In the genomic region with DNA sequence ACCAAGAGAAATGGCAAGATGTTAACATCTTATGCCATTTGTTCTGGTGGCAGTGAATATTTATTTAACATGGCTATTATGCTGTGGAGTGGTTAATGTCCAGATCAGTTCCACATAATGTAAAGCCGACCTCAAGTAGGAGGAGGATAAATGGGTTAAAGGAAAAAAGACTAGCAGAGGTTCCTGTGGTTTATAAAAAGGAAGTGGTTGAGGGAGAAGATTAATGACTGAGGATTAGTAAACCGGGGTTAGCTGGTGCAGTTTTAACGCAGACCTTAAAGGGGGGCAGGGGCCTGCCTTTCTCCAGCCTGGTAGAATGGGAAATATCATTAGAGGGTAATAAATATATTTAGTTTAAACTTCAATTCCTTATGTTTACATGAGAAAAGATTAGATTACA, we compare ENCODE assay signal across 15 cellular contexts.
DNase-seq lines count a peak whose midpoint lies in the region; TF ChIP-seq lines count a peak whose summit lies in the region.
"Had no signal": no experiment of that assay in that cellular context is flagged by ENCODE, and none has a peak within 500 bp of the region (broad histone marks: within the 10 kb centered on the region; RNA-seq: fewer than 3 reads in every experiment).

No MANE protein-coding gene starts in this region.

- intact Hi-C loops in Calu3 (cut with micrococcal nuclease; ENCODE audit: unreplicated experiment): no loop called here
- intact Hi-C loops in activated naive CD4-positive, alpha-beta T cell treated with anti-CD3 and anti-CD28 coated beads for 36 hours (cut with micrococcal nuclease): no loop called here

- H4K5ac ChIP-seq in mesendoderm (ENCODE audit: low read length): no peak overlapping the region

- CTCF ChIA-PET in Calu3 (lab: Charles Lee): interaction anchor here (1.2 kb wide), 1 partner anchor 29 kb away, joined by 5 read pairs; no protein-coding TSS in a partner anchor
- CTCF ChIA-PET in activated naive CD4-positive, alpha-beta T cell treated with anti-CD3 and anti-CD28 coated beads for 36 hours (lab: Charles Lee): no interaction called here

- no peak overlapping the region for H4K8ac ChIP-seq in mesenchymal stem cell (ENCODE audit: low read length)
- H4K8ac ChIP-seq in mesendoderm (ENCODE audit: low read depth, low read length): no peak overlapping the region

- no peak overlapping the region for H3K4me3 Mint-ChIP-seq in Calu3 (ENCODE audit: low read depth, unreplicated experiment)
- H3K4me3 Mint-ChIP-seq in activated naive CD4-positive, alpha-beta T cell treated with anti-CD3 and anti-CD28 coated beads for 36 hours: no peak overlapping the region
- no peak overlapping the region for H3K4me3 Mint-ChIP-seq in osteocyte (ENCODE audit: unreplicated experiment)
- H3K4me3 Mint-ChIP-seq: activated CD4-positive, alpha-beta T cell treated with anti-CD3 and anti-CD28 coated beads, Interleukin-2, amount 10 ng/mL, durations not matched to agents 7 days and 5 days; CD8-positive, alpha-beta T cell; HFFc6 had no signal

- H2BK120ac ChIP-seq in mesenchymal stem cell (ENCODE audit: low read depth, low read length): no peak overlapping the region
- no peak overlapping the region for H2BK120ac ChIP-seq in mesendoderm (ENCODE audit: low read depth, low read length)

- no peak overlapping the region for H4K91ac ChIP-seq in mesenchymal stem cell (ENCODE audit: low read length)

- H2AFZ ChIP-seq in mesenchymal stem cell (ENCODE audit: low read depth, low read length): no peak overlapping the region

- peak overlapping the region; percentile 13 for H3K27ac Mint-ChIP-seq in Calu3 (ENCODE audit: unreplicated experiment)
- H3K27ac Mint-ChIP-seq in activated naive CD4-positive, alpha-beta T cell treated with anti-CD3 and anti-CD28 coated beads for 36 hours: no peak overlapping the region
- no peak overlapping the region for H3K27ac Mint-ChIP-seq in osteocyte (ENCODE audit: unreplicated experiment)
- H3K27ac Mint-ChIP-seq: activated CD4-positive, alpha-beta T cell treated with anti-CD3 and anti-CD28 coated beads, Interleukin-2, amount 10 ng/mL, durations not matched to agents 7 days and 5 days; CD8-positive, alpha-beta T cell; HFFc6 had no signal

- no peaks in the 10 kb centered on the region; the same call in 1 of the 2 replicates for H3K9me3 ChIP-seq in SJCRH30 (replicated peaks)
- H3K9me3 ChIP-seq in mesenchymal stem cell (ENCODE audit: control insufficient read depth, low read length): no peaks in the 10 kb centered on the region

- no peak overlapping the region for H3K23ac ChIP-seq in mesenchymal stem cell (ENCODE audit: low read length in 2 of 2)
- H3K23ac ChIP-seq in mesendoderm (ENCODE audit: low read length): no peak overlapping the region

- BruUV-seq in Calu3 (replicated peaks; lab: Mats Ljungman, UMichigan): no TSS peak

- no peak overlapping the region for H3K56ac ChIP-seq in mesendoderm (ENCODE audit: low read length)

- no peaks in the 10 kb centered on the region for H3K27me3 ChIP-seq in SJCRH30
- H3K27me3 ChIP-seq in mesenchymal stem cell (ENCODE audit: control insufficient read depth in 1 of 2, insufficient read depth in 1 of 2, low read length in 2 of 2): no peaks in the 10 kb centered on the region
- H3K27me3 ChIP-seq in mesendoderm (ENCODE audit: insufficient read depth, low read length, poor library complexity): no peaks in the 10 kb centered on the region

- under 1% methylated on average over 3 of the region's 3 CpGs for WGBS in mesenchymal stem cell
- WGBS in mesendoderm (ENCODE audit: extremely low coverage, insufficient coverage, low lambda C conversion rate): no CpG with 5 or more reads among the region's 3 CpGs

- no peak overlapping the region for H3K9ac ChIP-seq in mesenchymal stem cell (ENCODE audit: low read length)
- no peak overlapping the region for H3K9ac ChIP-seq in mesendoderm (ENCODE audit: low read length)

- no peak overlapping the region for H3K18ac ChIP-seq in mesenchymal stem cell (ENCODE audit: low read depth in 1 of 2, low read length in 2 of 2)
- no peak overlapping the region for H3K18ac ChIP-seq in mesendoderm (ENCODE audit: low read length)

- H3K4me1 ChIP-seq in SJCRH30 (peaks cover 53% of the 10 kb centered on the region), mesenchymal stem cell (ENCODE audit: control insufficient read depth, insufficient read depth, low read depth, low read length) (peaks cover 3% of the 10 kb centered on the region), mesendoderm (ENCODE audit: control insufficient read depth, low read depth, low read length) (peaks cover 2% of the 10 kb centered on the region)

- H3K4me1 Mint-ChIP-seq in Calu3 (ENCODE audit: low read depth, unreplicated experiment) (peaks cover 41% of the 10 kb centered on the region), osteocyte (ENCODE audit: unreplicated experiment) (no peaks in the 10 kb centered on the region)
- no peaks in the 10 kb centered on the region for H3K4me1 Mint-ChIP-seq in activated naive CD4-positive, alpha-beta T cell treated with anti-CD3 and anti-CD28 coated beads for 36 hours (ENCODE audit: low read depth)
- H3K4me1 Mint-ChIP-seq: activated CD4-positive, alpha-beta T cell treated with anti-CD3 and anti-CD28 coated beads, Interleukin-2, amount 10 ng/mL, durations not matched to agents 7 days and 5 days had no signal

- no peaks in the 10 kb centered on the region for H3K9me3 Mint-ChIP-seq in Calu3 (ENCODE audit: low read depth, unreplicated experiment)
- H3K9me3 Mint-ChIP-seq in activated naive CD4-positive, alpha-beta T cell treated with anti-CD3 and anti-CD28 coated beads for 36 hours: no peaks in the 10 kb centered on the region
- H3K9me3 Mint-ChIP-seq in osteocyte (ENCODE audit: unreplicated experiment): no peaks in the 10 kb centered on the region
- H3K9me3 Mint-ChIP-seq: activated CD4-positive, alpha-beta T cell treated with anti-CD3 and anti-CD28 coated beads, Interleukin-2, amount 10 ng/mL, durations not matched to agents 7 days and 5 days; CD8-positive, alpha-beta T cell; HFFc6 had no signal

- H2BK12ac ChIP-seq in mesenchymal stem cell (ENCODE audit: low read length in 2 of 2): no peak overlapping the region

- H3K14ac ChIP-seq in mesenchymal stem cell (ENCODE audit: low read length in 2 of 2): no peak overlapping the region

- no peak for DNase-seq in Calu3
- DNase-seq in HT1080 (ENCODE audit: low read depth): peak; percentile 75
- DNase-seq in SJCRH30: peak; percentile 62 to 92
- DNase-seq in mesenchymal stem cell: peak; percentile 86
- DNase-seq in activated naive CD4-positive, alpha-beta T cell treated with anti-CD3 and anti-CD28 coated beads for 36 hours: no peak
- no peak for DNase-seq in osteocyte (ENCODE audit: extremely low spot score, unreplicated experiment)
- DNase-seq in DMS 273 (lab: John Stamatoyannopoulos, UW; ENCODE audit: unreplicated experiment): no peak
- DNase-seq in mesendoderm: no peak
- DNase-seq: activated CD4-positive, alpha-beta T cell treated with anti-CD3 and anti-CD28 coated beads, Interleukin-2, amount 10 ng/mL, durations not matched to agents 7 days and 5 days; CD8-positive, alpha-beta T cell; effector CD4-positive, alpha-beta T cell; HFFc6; NCI-H1048; occipital lobe; SW 1271 had no signal

- H3K79me2 ChIP-seq in mesendoderm (ENCODE audit: control insufficient read depth, insufficient read depth, low read length): no peaks in the 10 kb centered on the region

- no peak overlapping the region for H2BK5ac ChIP-seq in mesenchymal stem cell (ENCODE audit: low read depth, low read length, poor library complexity, severe bottlenecking)
- H2BK5ac ChIP-seq in mesendoderm (ENCODE audit: low read length): no peak overlapping the region

- H3K36me3 ChIP-seq in SJCRH30: no peaks in the 10 kb centered on the region
- H3K36me3 ChIP-seq in mesenchymal stem cell (ENCODE audit: control insufficient read depth in 1 of 2, insufficient read depth in 2 of 2, low read depth in 1 of 2, low read length in 2 of 2): no peaks in the 10 kb centered on the region
- no peaks in the 10 kb centered on the region for H3K36me3 ChIP-seq in mesendoderm (ENCODE audit: control insufficient read depth, insufficient read depth, low read length)

- no peak overlapping the region for H3K4me2 ChIP-seq in mesenchymal stem cell (ENCODE audit: low read length, poor library complexity, severe bottlenecking)
- no peak overlapping the region for H3K4me2 ChIP-seq in mesendoderm (ENCODE audit: low read length)

- H3K79me1 ChIP-seq in mesenchymal stem cell (replicated peaks; ENCODE audit: low read length, poor library complexity, severe bottlenecking): no peaks in the 10 kb centered on the region
- H3K79me1 ChIP-seq in mesendoderm (ENCODE audit: low read length): no peaks in the 10 kb centered on the region

- no peak overlapping the region for H3K4me3 ChIP-seq in SJCRH30
- H3K4me3 ChIP-seq in mesenchymal stem cell (ENCODE audit: insufficient read depth in 1 of 2, low read depth in 1 of 2, low read length in 2 of 2): no peak overlapping the region
- H3K4me3 ChIP-seq in mesendoderm (ENCODE audit: low read length): no peak overlapping the region

- H3K27me3 Mint-ChIP-seq in Calu3 (ENCODE audit: unreplicated experiment) (no peaks in the 10 kb centered on the region), osteocyte (ENCODE audit: unreplicated experiment) (no peaks in the 10 kb centered on the region)
- peaks cover 10% of the 10 kb centered on the region for H3K27me3 Mint-ChIP-seq in activated naive CD4-positive, alpha-beta T cell treated with anti-CD3 and anti-CD28 coated beads for 36 hours (ENCODE audit: low read depth)

- no peak overlapping the region for H3K4ac ChIP-seq in mesenchymal stem cell (ENCODE audit: low read depth in 1 of 2, low read length in 2 of 2)
- H3K4ac ChIP-seq in mesendoderm (ENCODE audit: low read depth, low read length): no peak overlapping the region

- peak overlapping the region; percentile 10; the same call in 1 of the 2 replicates for H3K27ac ChIP-seq in SJCRH30
- H3K27ac ChIP-seq in mesenchymal stem cell (ENCODE audit: low read length, poor library complexity, severe bottlenecking): no peak overlapping the region
- no peak overlapping the region for H3K27ac ChIP-seq in mesendoderm (ENCODE audit: low read depth, low read length)

- TF ChIP-seq CTCF in Calu3 (IDR thresholded peaks at IDR 0.05; ENCODE audit: unreplicated experiment) (no peak), osteocyte (IDR thresholded peaks at IDR 0.05) (no peak)

- H2AK5ac ChIP-seq in mesenchymal stem cell (ENCODE audit: low read length, severe bottlenecking) (no peak overlapping the region), mesendoderm (ENCODE audit: low read length) (no peak overlapping the region)

- H3K36me3 Mint-ChIP-seq in Calu3 (ENCODE audit: insufficient read depth, unreplicated experiment) (no peaks in the 10 kb centered on the region), osteocyte (ENCODE audit: unreplicated experiment) (no peaks in the 10 kb centered on the region)
- no peaks in the 10 kb centered on the region for H3K36me3 Mint-ChIP-seq in activated naive CD4-positive, alpha-beta T cell treated with anti-CD3 and anti-CD28 coated beads for 36 hours (ENCODE audit: low read depth)
- H3K36me3 Mint-ChIP-seq: CD8-positive, alpha-beta T cell had no signal

- H2BK15ac ChIP-seq in mesenchymal stem cell (ENCODE audit: low read depth, poor library complexity, severe bottlenecking) (no peak overlapping the region), mesendoderm (replicated peaks; ENCODE audit: low read depth) (no peak overlapping the region)

Comparison
In these comparisons a context has a peak if more than half of its experiments do, and no peak if none do; other contexts are left out.
1. DNase-seq: peak in HT1080 (single experiment), SJCRH30 (2 of 2) and mesenchymal stem cell (single experiment); none in Calu3 (single experiment), activated naive CD4-positive, alpha-beta T cell treated with anti-CD3 and anti-CD28 coated beads for 36 hours (single experiment), osteocyte (single experiment), DMS 273 (single experiment) and mesendoderm (single experiment).